ENCODE assay signal across 16 cellular contexts in the genomic region with DNA sequence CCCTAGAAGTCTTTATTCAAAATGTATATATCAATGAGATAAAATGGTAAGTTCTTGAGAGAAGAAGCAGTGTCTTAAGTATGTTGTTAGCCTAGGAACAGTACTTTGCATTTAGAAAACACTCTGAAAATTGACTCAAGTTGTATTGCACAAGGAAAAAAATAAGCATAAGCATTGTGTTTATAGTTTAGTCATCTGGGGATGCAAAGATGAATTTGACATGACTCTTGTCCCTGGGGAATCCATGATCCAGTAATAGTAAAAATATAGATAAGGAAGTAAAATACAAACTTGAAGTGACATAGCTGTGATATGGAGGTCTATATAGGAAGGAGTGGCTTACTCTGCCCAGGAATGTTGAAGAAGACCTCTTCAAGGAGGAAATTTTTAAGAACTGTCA.
DNase-seq lines count a peak whose midpoint lies in the region; TF ChIP-seq lines count a peak whose summit lies in the region.
"Had no signal": no experiment of that assay in that cellular context is flagged by ENCODE, and none has a peak within 500 bp of the region (broad histone marks: within the 10 kb centered on the region; RNA-seq: fewer than 3 reads in every experiment).

No MANE protein-coding gene starts in this region.

- no peak for TF ChIP-seq POLR2A in sigmoid colon (IDR thresholded peaks at IDR 0.05)

- no peak for TF ChIP-seq CTCF in cardiac fibroblast (IDR thresholded peaks at IDR 0.05; ENCODE audit: low read depth, low read length)
- no peak for TF ChIP-seq CTCF in fibroblast of villous mesenchyme (IDR thresholded peaks at IDR 0.05; ENCODE audit: insufficient read depth, low read depth, low read length)
- TF ChIP-seq CTCF in sigmoid colon (IDR thresholded peaks at IDR 0.05), result no peak

- H3K27me3 ChIP-seq in sigmoid colon, result no peaks in the 10 kb centered on the region

- H3K4me3 ChIP-seq in cardiac fibroblast (replicated peaks in 1 of 2; ENCODE audit: low read depth in 2 of 2, low read length in 2 of 2) (no peak overlapping the region), fibroblast of villous mesenchyme (ENCODE audit: low read depth, low read length) (no peak overlapping the region), sigmoid colon (no peak overlapping the region)

- H3K36me3 ChIP-seq in sigmoid colon, result no peaks in the 10 kb centered on the region

- no peak for TF ChIP-seq EP300 in sigmoid colon (IDR thresholded peaks at IDR 0.05)

- intact Hi-C loops in sigmoid colon (cut with DNase I), result loop anchor here (5.0 kb wide), 2 partner anchors 49 to 299 kb away; no protein-coding TSS in a partner anchor

- DNase-seq in cardiac fibroblast (ENCODE audit: low read depth in 2 of 2) (peak; percentile 38 to 93), fibroblast of villous mesenchyme (ENCODE audit: low read depth) (peak; percentile 4), sigmoid colon (no peak), mucosa of gallbladder (ENCODE audit: low spot score) (no peak), dedifferentiated amniotic fluid mesenchymal stem cell (ENCODE audit: extremely low spot score) (no peak), AG08395 (ENCODE audit: low spot score) (no peak)
- no peak for DNase-seq in activated CD8-positive, alpha-beta memory T cell treated with anti-CD3 and anti-CD28 coated beads, Interleukin-2, amount 50 U/mL, for 4 hours
- DNase-seq: DMS79 treated with DMSO at 0.1 percent for 48 hours, KBM-7, MV-4-11, NCI-H1694 treated with DMSO at 0.1 percent for 48 hours, NCI-H2107, NCI-H510A treated with DMSO at 0.1 percent for 48 hours, NCI-H774, OCI-M1, Right ventricle myocardium superior had no signal

- H3K4me1 ChIP-seq in sigmoid colon, result peaks cover 0 to 56% (median 43%) of the 10 kb centered on the region in 4 donors

- no peaks in the 10 kb centered on the region for H3K9me3 ChIP-seq in sigmoid colon

- H3K27ac ChIP-seq in sigmoid colon, result peak overlapping the region; percentile 80 to 86 (median 82)

Comparison
In these comparisons a context has a peak if more than half of its experiments do, and no peak if none do; other contexts are left out.
1. DNase-seq: peak in cardiac fibroblast (2 of 2) and fibroblast of villous mesenchyme (single experiment); none in sigmoid colon (single experiment), mucosa of gallbladder (single experiment), dedifferentiated amniotic fluid mesenchymal stem cell (single experiment), AG08395 (single experiment) and activated CD8-positive, alpha-beta memory T cell treated with anti-CD3 and anti-CD28 coated beads, Interleukin-2, amount 50 U/mL, for 4 hours (single experiment).